17 cellular contexts compared by ENCODE assay signal in the genomic region with DNA sequence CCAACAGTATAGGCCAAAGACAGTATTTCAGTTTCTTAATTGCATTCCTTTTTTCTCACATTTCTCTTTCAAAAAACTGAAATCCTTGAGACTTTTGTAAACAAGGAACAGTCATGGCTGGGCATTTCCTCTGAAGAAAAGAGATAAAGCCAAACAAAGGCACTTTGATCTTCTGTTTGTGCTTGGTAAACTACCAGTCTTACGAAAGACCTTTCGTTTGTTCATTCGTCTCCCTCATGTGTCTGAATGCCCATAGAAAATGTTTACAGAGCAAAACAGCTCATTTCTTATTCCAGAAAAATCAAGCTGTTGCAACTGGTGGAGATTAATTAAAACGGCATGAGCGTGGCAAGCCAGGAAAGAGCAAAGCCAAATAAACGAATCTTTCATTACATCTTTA.
A peak's percentile ranks its signal among the peaks of the same experiment; 100 is the strongest.
DNase-seq lines count a peak whose midpoint lies in the region; ATAC-seq, FAIRE-seq and TF ChIP-seq lines count a peak whose summit lies in the region.
"Had no signal": no experiment of that assay in that cellular context is flagged by ENCODE, and none has a peak within 500 bp of the region (broad histone marks: within the 10 kb centered on the region; RNA-seq: fewer than 3 reads in every experiment).

No MANE protein-coding gene starts in this region.

- no peak overlapping the region for H2BK120ac ChIP-seq in neuronal stem cell (ENCODE audit: low read depth, low read length)

- no peak overlapping the region for H2AK5ac ChIP-seq in neuronal stem cell (ENCODE audit: low read depth, low read length)

- ATAC-seq in GM21360 (IDR thresholded peaks at IDR 0.05; ENCODE audit: unreplicated experiment): no peak
- ATAC-seq in GM18870 (IDR thresholded peaks at IDR 0.05; ENCODE audit: unreplicated experiment): no peak
- ATAC-seq: sciatic nerve; stimulated activated naive CD8-positive, alpha-beta T cell treated with anti-CD3 and anti-CD28 coated beads, Interleukin-15, Interleukin-2, amounts not matched to agents 100 U/mL and 50 U/mL, for 24 hours had no signal

- H3K9me3 ChIP-seq in SJSA1 (replicated peaks) (no peaks in the 10 kb centered on the region), fibroblast of lung (ENCODE audit: control insufficient read depth, insufficient read depth, low read depth, low read length) (no peaks in the 10 kb centered on the region), neuronal stem cell (replicated peaks in 1 of 2; ENCODE audit: control insufficient read depth in 2 of 2, insufficient read depth in 1 of 2, low read depth in 1 of 2, low read length in 2 of 2) (no peaks in the 10 kb centered on the region), kidney (ENCODE audit: control insufficient read depth in 1 of 2, low read length in 2 of 2) (no peaks in the 10 kb centered on the region)
- H3K9me3 ChIP-seq: esophagus muscularis mucosa had no signal

- H3K9ac ChIP-seq in fibroblast of lung (ENCODE audit: insufficient read depth, low read length): no peak overlapping the region
- H3K9ac ChIP-seq in neuronal stem cell (ENCODE audit: low read depth, low read length, poor library complexity): no peak overlapping the region
- no peak overlapping the region for H3K9ac ChIP-seq in kidney (ENCODE audit: low read length in 2 of 2)

- H2BK5ac ChIP-seq in neuronal stem cell (ENCODE audit: low read length): no peak overlapping the region

- H4K91ac ChIP-seq in neuronal stem cell (ENCODE audit: low read depth, low read length, poor library complexity): no peak overlapping the region

- no CpG with 5 or more reads among the region's 6 CpGs for WGBS in neuronal stem cell (ENCODE audit: extremely low coverage in 2 of 2, insufficient read length in 2 of 2, insufficient replicate concordance in 1 of 2), 2 donors

- no peak overlapping the region for H4K8ac ChIP-seq in neuronal stem cell (ENCODE audit: low read depth, low read length)

- no peak overlapping the region for H3K14ac ChIP-seq in neuronal stem cell (ENCODE audit: low read length)

- H3K4me2 ChIP-seq in fibroblast of lung (ENCODE audit: extremely low read depth, insufficient read depth, low read length): peak overlapping the region; percentile 44
- no peak overlapping the region for H3K4me2 ChIP-seq in neuronal stem cell (ENCODE audit: insufficient read depth, low read length, poor library complexity, severe bottlenecking)

- no peak overlapping the region for H3K18ac ChIP-seq in neuronal stem cell (ENCODE audit: low read length)

- FAIRE-seq in kidney (lab: Jason Lieb, UNC): no peak

- H3K79me1 ChIP-seq in neuronal stem cell (ENCODE audit: low read depth, low read length): no peaks in the 10 kb centered on the region

- DNase-seq in DMS53 (lab: John Stamatoyannopoulos, UW): peak; percentile 76
- peak in 1 of 2 experiments; percentile 44 for DNase-seq in SJSA1 (ENCODE audit: low read depth in 1 of 2, low spot score in 2 of 2)
- peak; percentile 12 to 36 for DNase-seq in fibroblast of lung (ENCODE audit: low read depth in 2 of 2)
- DNase-seq in neuronal stem cell (ENCODE audit: low spot score): no peak
- DNase-seq in kidney: no peak
- no peak for DNase-seq in NCI-H1694 treated with DMSO at 0.1 percent for 48 hours (lab: John Stamatoyannopoulos, UW)
- DNase-seq: activated CD8-positive, alpha-beta memory T cell treated with anti-CD3 and anti-CD28 coated beads for 24 hours; activated naive CD4-positive, alpha-beta T cell treated with Interleukin-2 at 50 U/mL for 16 hours; C1 segment of cervical spinal cord; central memory CD4-positive, alpha-beta T cell; NCI-H82; stimulated activated naive CD8-positive, alpha-beta T cell treated with anti-CD3 and anti-CD28 coated beads, Interleukin-15, Interleukin-2, amounts not matched to agents 100 U/mL and 50 U/mL, for 24 hours; T1000 had no signal

- H3K4me3 ChIP-seq in SJSA1 (no peak overlapping the region), fibroblast of lung (replicated peaks in 1 of 4; ENCODE audit: control extremely low read depth in 1 of 4, insufficient read depth in 1 of 4, low read depth in 3 of 4, low read length in 4 of 4) (no peak overlapping the region), neuronal stem cell (ENCODE audit: low read length in 2 of 2) (no peak overlapping the region), kidney (ENCODE audit: low read length in 2 of 2) (no peak overlapping the region)
- H3K4me3 ChIP-seq: esophagus muscularis mucosa had no signal

- no peak overlapping the region for H2BK12ac ChIP-seq in neuronal stem cell (ENCODE audit: low read length)

- TF ChIP-seq CTCF in fibroblast of lung (conservative IDR thresholded peaks at IDR 0.05 in 1 of 2, IDR thresholded peaks at IDR 0.05 in 1 of 2; ENCODE audit: low read depth in 1 of 2, low read length in 2 of 2) (no peak), kidney (IDR thresholded peaks at IDR 0.05; ENCODE audit: borderline replicate concordance, extremely low read depth, insufficient read depth) (no peak)

- H3K36me3 ChIP-seq in SJSA1: no peaks in the 10 kb centered on the region
- H3K36me3 ChIP-seq in fibroblast of lung (ENCODE audit: control insufficient read depth, insufficient read depth, low read length): no peaks in the 10 kb centered on the region
- no peaks in the 10 kb centered on the region for H3K36me3 ChIP-seq in neuronal stem cell (replicated peaks in 1 of 2; ENCODE audit: control insufficient read depth in 2 of 2, insufficient read depth in 2 of 2, low read length in 2 of 2)
- H3K36me3 ChIP-seq in kidney (ENCODE audit: control insufficient read depth in 1 of 2, insufficient read depth in 2 of 2, low read length in 2 of 2): no peaks in the 10 kb centered on the region
- H3K36me3 ChIP-seq: esophagus muscularis mucosa had no signal

- H2AFZ ChIP-seq in fibroblast of lung (ENCODE audit: low read length): peak overlapping the region; percentile 52
- peak overlapping the region; percentile 12 for H2AFZ ChIP-seq in neuronal stem cell (ENCODE audit: low read length)

- no peak overlapping the region for H2BK15ac ChIP-seq in neuronal stem cell (ENCODE audit: low read length)

- intact Hi-C loops in kidney (cut with DNase I): loop anchor here (10.0 kb wide), 1 partner anchor 180 kb away; the partner anchor contains the start of gene GASK1B

- no peaks in the 10 kb centered on the region for H3K79me2 ChIP-seq in fibroblast of lung (ENCODE audit: control insufficient read depth, insufficient read depth, low read length)

- H3K27me3 ChIP-seq in SJSA1 (replicated peaks) (no peaks in the 10 kb centered on the region), fibroblast of lung (ENCODE audit: control insufficient read depth, insufficient read depth, low read length) (no peaks in the 10 kb centered on the region), neuronal stem cell (ENCODE audit: control insufficient read depth in 3 of 3, insufficient read depth in 3 of 3, low read depth in 1 of 3, low read length in 3 of 3) (no peaks in the 10 kb centered on the region)
- H3K27me3 ChIP-seq: esophagus muscularis mucosa had no signal

- H4K20me1 ChIP-seq in fibroblast of lung (ENCODE audit: control insufficient read depth, extremely low read depth, insufficient read depth, low read length): no peaks in the 10 kb centered on the region

- H3K4me1 ChIP-seq in SJSA1 (replicated peaks) (peaks cover 8% of the 10 kb centered on the region), fibroblast of lung (ENCODE audit: control insufficient read depth, extremely low read depth, insufficient read depth, low read length) (peaks cover 2% of the 10 kb centered on the region), neuronal stem cell (ENCODE audit: control insufficient read depth in 2 of 2, insufficient read depth in 1 of 2, low read depth in 1 of 2, low read length in 2 of 2) (peaks cover 0 to 2% of the 10 kb centered on the region in 2 donors), kidney (ENCODE audit: control insufficient read depth in 1 of 2, insufficient read depth in 1 of 2, low read depth in 1 of 2, low read length in 2 of 2) (no peaks in the 10 kb centered on the region)

- H3K23ac ChIP-seq in neuronal stem cell (ENCODE audit: low read depth, low read length, poor library complexity): no peak overlapping the region

- H3K27ac ChIP-seq in SJSA1 (peak overlapping the region; percentile 17; the same call in 1 of the 2 replicates), fibroblast of lung (ENCODE audit: insufficient read depth, low read length) (no peak overlapping the region), neuronal stem cell (replicated peaks; ENCODE audit: low read length) (no peak overlapping the region), kidney (ENCODE audit: low read depth in 2 of 2, low read length in 2 of 2) (no peak overlapping the region)
- H3K27ac ChIP-seq: esophagus muscularis mucosa had no signal

- no peak overlapping the region for H3K4ac ChIP-seq in neuronal stem cell (ENCODE audit: low read length)

Comparison
In these comparisons a context has a peak if more than half of its experiments do, and no peak if none do; other contexts are left out.
1. DNase-seq: peak in DMS53 (single experiment) and fibroblast of lung (2 of 2); none in neuronal stem cell (single experiment), kidney (single experiment) and NCI-H1694 treated with DMSO at 0.1 percent for 48 hours (single experiment).